In genomic region chr3:49872801-49873281, GRCh38 we compare ENCODE assay signal across 12 cellular contexts.
DNase-seq lines count a peak whose midpoint lies in the region; ATAC-seq and TF ChIP-seq lines count a peak whose summit lies in the region.
"Had no signal": no experiment of that assay in that cellular context is flagged by ENCODE, and none has a peak within 500 bp of the region (broad histone marks: within the 10 kb centered on the region; RNA-seq: fewer than 3 reads in every experiment).

No MANE protein-coding gene starts in this region.

- no peak overlapping the region for H3K4me3 Mint-ChIP-seq in memory B cell

- H3K9me3 Mint-ChIP-seq in memory B cell = no peaks in the 10 kb centered on the region
- H3K9me3 Mint-ChIP-seq: neural crest cell had no signal

- H3K4me3 ChIP-seq in HL-60 (replicated peaks; ENCODE audit: insufficient read depth, low read length) = no peak overlapping the region
- H3K4me3 ChIP-seq: esophagus squamous epithelium had no signal

- H3K27me3 ChIP-seq in HL-60 (ENCODE audit: insufficient read depth, poor library complexity, severe bottlenecking) = peaks cover 13% of the 10 kb centered on the region

- no peaks in the 10 kb centered on the region for H3K36me3 Mint-ChIP-seq in memory B cell

- no peak overlapping the region for H3K27ac ChIP-seq in HL-60 (replicated peaks)
- H3K27ac ChIP-seq: esophagus squamous epithelium had no signal

- peaks cover 11% of the 10 kb centered on the region for H3K27me3 Mint-ChIP-seq in memory B cell

- no peak overlapping the region for H3K27ac Mint-ChIP-seq in memory B cell

- DNase-seq in NK-92 treated with Interleukin-12 subunit alpha and Interleukin-12 subunit beta, amount 100 ng/mL, for 24 hours (lab: John Stamatoyannopoulos, UW) = peak; percentile 6
- DNase-seq in NK-92 (lab: John Stamatoyannopoulos, UW; ENCODE audit: unreplicated experiment) (no peak), HL-60 (ENCODE audit: low read depth in 1 of 2, low spot score in 1 of 2) (peak; percentile 27 to 28), T-helper 22 cell (ENCODE audit: low read depth) (peak; percentile 41), memory B cell (ENCODE audit: low spot score in 2 of 2) (peak in 1 of 2 donors; percentile 32), NCI-H524 treated with DMSO at 0.1 percent for 48 hours (lab: John Stamatoyannopoulos, UW) (no peak), NCI-H187 (lab: John Stamatoyannopoulos, UW) (no peak)
- DNase-seq: esophagus squamous epithelium, NCI-H2171, Right ventricle myocardium superior had no signal

- no peak for TF ChIP-seq CTCF in HL-60 (IDR thresholded peaks at IDR 0.05; ENCODE audit: insufficient read depth, low read length)

- ATAC-seq in memory B cell (ENCODE audit: low read depth) (peak; percentile 68), HG02852 (IDR thresholded peaks at IDR 0.05; ENCODE audit: unreplicated experiment) (no peak)

- peaks cover 3% of the 10 kb centered on the region for H3K4me1 Mint-ChIP-seq in memory B cell

Comparison
In these comparisons a context has a peak if more than half of its experiments do, and no peak if none do; other contexts are left out.
1. DNase-seq: peak in NK-92 treated with Interleukin-12 subunit alpha and Interleukin-12 subunit beta, amount 100 ng/mL, for 24 hours (single experiment), HL-60 (2 of 2) and T-helper 22 cell (single experiment); none in NK-92 (single experiment), NCI-H524 treated with DMSO at 0.1 percent for 48 hours (single experiment) and NCI-H187 (0 of 2).